1 cellular context compared by ENCODE assay signal in genomic region chr6:6657820-6658217, GRCh38.
TF ChIP-seq lines count a peak whose summit lies in the region.

No MANE protein-coding gene starts in this region.

TF ChIP-seq in GM23338, 12 proteins besides CTCF, POLR2A, EP300 and RAD21 (continued from another document):
- no peak for TF ChIP-seq REST (IDR thresholded peaks at IDR 0.05; ENCODE audit: unreplicated experiment)
- TF ChIP-seq, protein P1, sequence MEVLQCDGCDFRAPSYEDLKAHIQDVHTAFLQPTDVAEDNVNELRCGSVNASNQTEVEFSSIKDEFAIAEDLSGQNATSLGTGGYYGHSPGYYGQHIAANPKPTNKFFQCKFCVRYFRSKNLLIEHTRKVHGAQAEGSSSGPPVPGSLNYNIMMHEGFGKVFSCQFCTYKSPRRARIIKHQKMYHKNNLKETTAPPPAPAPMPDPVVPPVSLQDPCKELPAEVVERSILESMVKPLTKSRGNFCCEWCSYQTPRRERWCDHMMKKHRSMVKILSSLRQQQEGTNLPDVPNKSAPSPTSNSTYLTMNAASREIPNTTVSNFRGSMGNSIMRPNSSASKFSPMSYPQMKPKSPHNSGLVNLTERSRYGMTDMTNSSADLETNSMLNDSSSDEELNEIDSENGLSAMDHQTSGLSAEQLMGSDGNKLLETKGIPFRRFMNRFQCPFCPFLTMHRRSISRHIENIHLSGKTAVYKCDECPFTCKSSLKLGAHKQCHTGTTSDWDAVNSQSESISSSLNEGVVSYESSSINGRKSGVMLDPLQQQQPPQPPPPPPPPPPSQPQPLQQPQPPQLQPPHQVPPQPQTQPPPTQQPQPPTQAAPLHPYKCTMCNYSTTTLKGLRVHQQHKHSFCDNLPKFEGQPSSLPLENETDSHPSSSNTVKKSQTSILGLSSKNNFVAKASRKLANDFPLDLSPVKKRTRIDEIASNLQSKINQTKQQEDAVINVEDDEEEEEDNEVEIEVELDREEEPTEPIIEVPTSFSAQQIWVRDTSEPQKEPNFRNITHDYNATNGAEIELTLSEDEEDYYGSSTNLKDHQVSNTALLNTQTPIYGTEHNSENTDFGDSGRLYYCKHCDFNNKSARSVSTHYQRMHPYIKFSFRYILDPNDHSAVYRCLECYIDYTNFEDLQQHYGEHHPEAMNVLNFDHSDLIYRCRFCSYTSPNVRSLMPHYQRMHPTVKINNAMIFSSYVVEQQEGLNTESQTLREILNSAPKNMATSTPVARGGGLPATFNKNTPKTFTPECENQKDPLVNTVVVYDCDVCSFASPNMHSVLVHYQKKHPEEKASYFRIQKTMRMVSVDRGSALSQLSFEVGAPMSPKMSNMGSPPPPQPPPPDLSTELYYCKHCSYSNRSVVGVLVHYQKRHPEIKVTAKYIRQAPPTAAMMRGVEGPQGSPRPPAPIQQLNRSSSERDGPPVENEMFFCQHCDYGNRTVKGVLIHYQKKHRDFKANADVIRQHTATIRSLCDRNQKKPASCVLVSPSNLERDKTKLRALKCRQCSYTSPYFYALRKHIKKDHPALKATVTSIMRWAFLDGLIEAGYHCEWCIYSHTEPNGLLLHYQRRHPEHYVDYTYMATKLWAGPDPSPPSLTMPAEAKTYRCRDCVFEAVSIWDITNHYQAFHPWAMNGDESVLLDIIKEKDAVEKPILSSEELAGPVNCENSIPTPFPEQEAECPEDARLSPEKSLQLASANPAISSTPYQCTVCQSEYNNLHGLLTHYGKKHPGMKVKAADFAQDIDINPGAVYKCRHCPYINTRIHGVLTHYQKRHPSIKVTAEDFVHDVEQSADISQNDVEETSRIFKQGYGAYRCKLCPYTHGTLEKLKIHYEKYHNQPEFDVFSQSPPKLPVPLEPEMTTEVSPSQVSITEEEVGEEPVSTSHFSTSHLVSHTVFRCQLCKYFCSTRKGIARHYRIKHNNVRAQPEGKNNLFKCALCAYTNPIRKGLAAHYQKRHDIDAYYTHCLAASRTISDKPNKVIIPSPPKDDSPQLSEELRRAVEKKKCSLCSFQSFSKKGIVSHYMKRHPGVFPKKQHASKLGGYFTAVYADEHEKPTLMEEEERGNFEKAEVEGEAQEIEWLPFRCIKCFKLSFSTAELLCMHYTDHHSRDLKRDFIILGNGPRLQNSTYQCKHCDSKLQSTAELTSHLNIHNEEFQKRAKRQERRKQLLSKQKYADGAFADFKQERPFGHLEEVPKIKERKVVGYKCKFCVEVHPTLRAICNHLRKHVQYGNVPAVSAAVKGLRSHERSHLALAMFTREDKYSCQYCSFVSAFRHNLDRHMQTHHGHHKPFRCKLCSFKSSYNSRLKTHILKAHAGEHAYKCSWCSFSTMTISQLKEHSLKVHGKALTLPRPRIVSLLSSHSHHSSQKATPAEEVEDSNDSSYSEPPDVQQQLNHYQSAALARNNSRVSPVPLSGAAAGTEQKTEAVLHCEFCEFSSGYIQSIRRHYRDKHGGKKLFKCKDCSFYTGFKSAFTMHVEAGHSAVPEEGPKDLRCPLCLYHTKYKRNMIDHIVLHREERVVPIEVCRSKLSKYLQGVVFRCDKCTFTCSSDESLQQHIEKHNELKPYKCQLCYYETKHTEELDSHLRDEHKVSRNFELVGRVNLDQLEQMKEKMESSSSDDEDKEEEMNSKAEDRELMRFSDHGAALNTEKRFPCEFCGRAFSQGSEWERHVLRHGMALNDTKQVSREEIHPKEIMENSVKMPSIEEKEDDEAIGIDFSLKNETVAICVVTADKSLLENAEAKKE (CRISPR knock-in tag; IDR thresholded peaks at IDR 0.05) = no peak
- TF ChIP-seq CREB1 (CRISPR knock-in tag; IDR thresholded peaks at IDR 0.05; ENCODE audit: low read depth) = no peak
- TF ChIP-seq JUNB (IDR thresholded peaks at IDR 0.05; ENCODE audit: unreplicated experiment) = no peak
- no peak for TF ChIP-seq NANOG (IDR thresholded peaks at IDR 0.05; ENCODE audit: borderline replicate concordance)
- TF ChIP-seq EZH2 (IDR thresholded peaks at IDR 0.05; ENCODE audit: low read depth, unreplicated experiment) = no peak
- TF ChIP-seq ZNF114 (CRISPR knock-in tag; IDR thresholded peaks at IDR 0.05) = no peak
